Comparison of ENCODE assay signal across 11 cellular contexts in the genomic region with DNA sequence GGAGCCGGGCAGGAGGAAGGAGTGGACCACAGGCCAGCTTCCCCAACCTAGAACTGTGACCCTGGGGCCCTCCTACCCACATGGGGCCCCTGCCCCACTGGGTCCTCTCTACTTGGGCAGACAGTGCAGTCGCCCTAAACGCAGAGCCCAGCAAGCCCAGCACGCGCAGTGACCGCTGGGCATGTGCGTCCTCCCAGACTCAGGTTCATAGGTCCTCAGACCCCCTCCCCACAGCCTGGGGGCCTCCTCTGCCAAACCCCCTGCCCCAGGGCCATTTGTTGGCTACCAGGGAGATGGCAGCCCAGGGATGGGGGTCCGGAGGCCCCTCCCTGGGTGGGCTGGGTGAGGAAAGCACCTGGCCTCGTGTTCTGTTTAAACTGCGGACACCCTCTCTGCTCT. TPM values are rescaled to one million over a fixed set of nuclear protein-coding genes. Genes with fewer than 3 reads are reported as not detected.
A peak's percentile ranks its signal among the peaks of the same experiment; 100 is the strongest.
DNase-seq lines count a peak whose midpoint lies in the region; ATAC-seq and TF ChIP-seq lines count a peak whose summit lies in the region.
"Had no signal": no experiment of that assay in that cellular context is flagged by ENCODE, and none has a peak within 500 bp of the region (broad histone marks: within the 10 kb centered on the region; RNA-seq: fewer than 3 reads in every experiment).

No MANE protein-coding gene starts in this region.

- H3K27me3 ChIP-seq in effector memory CD4-positive, alpha-beta T cell (replicated peaks; ENCODE audit: control insufficient read depth, insufficient read depth, low read length, poor library complexity, severe bottlenecking): no peaks in the 10 kb centered on the region
- no peaks in the 10 kb centered on the region for H3K27me3 ChIP-seq in spleen (replicated peaks in 1 of 7)
- H3K27me3 ChIP-seq: sigmoid colon, transverse colon had no signal

- peaks cover 65% of the 10 kb centered on the region for H3K4me1 ChIP-seq in effector memory CD4-positive, alpha-beta T cell (ENCODE audit: control insufficient read depth, insufficient read depth, low read length, poor library complexity, severe bottlenecking)
- H3K4me1 ChIP-seq in spleen: peaks cover 70 to 100% (median 91%) of the 10 kb centered on the region in 6 donors

- no peak for DNase-seq in activated CD4-positive, alpha-beta T cell treated with anti-CD3 and anti-CD28 coated beads, Interleukin-2, amount 10 ng/mL, durations not matched to agents 24 days and 14 days
- DNase-seq in activated CD4-positive, alpha-beta T cell treated with anti-CD3 and anti-CD28 coated beads for 48 hours: no peak
- no peak for DNase-seq in T-helper 17 cell
- DNase-seq in effector memory CD4-positive, alpha-beta T cell: no peak
- no peak for DNase-seq in spleen
- DNase-seq in GM13977 (ENCODE audit: low spot score): no peak
- DNase-seq in GM03348 (ENCODE audit: low spot score): no peak
- no peak for DNase-seq in SHP77 treated with DMSO at 0.1 percent for 48 hours (lab: John Stamatoyannopoulos, UW)
- DNase-seq: T1000 had no signal

- WGBS in spleen, 5 donors: 71 to 82% (median 75%) methylated on average over 7 to 10 of the region's 10 CpGs

- no peak for TF ChIP-seq POLR2A in spleen (IDR thresholded peaks at IDR 0.05)

- H3K9me3 Mint-ChIP-seq in activated CD4-positive, alpha-beta T cell treated with anti-CD3 and anti-CD28 coated beads, Interleukin-2, amount 10 ng/mL, durations not matched to agents 24 days and 14 days: no peaks in the 10 kb centered on the region

- H3K27me3 Mint-ChIP-seq in activated CD4-positive, alpha-beta T cell treated with anti-CD3 and anti-CD28 coated beads, Interleukin-2, amount 10 ng/mL, durations not matched to agents 24 days and 14 days: no peaks in the 10 kb centered on the region
- H3K27me3 Mint-ChIP-seq in T-helper 17 cell: no peaks in the 10 kb centered on the region

- H3K4me3 ChIP-seq in effector memory CD4-positive, alpha-beta T cell (ENCODE audit: insufficient read depth, low read depth, low read length, poor library complexity, severe bottlenecking): no peak overlapping the region
- peak overlapping the region in 1 of 8 donors; percentile 39 for H3K4me3 ChIP-seq in spleen
- H3K4me3 ChIP-seq: sigmoid colon, transverse colon had no signal

- in situ Hi-C loops in GM13977 (cut with MboI; ENCODE audit: low pct_unique_long_range_greater_than_20kb, low sequenced_read_pairs, unreplicated experiment): no loop called here

- H3K36me3 ChIP-seq in effector memory CD4-positive, alpha-beta T cell (ENCODE audit: control insufficient read depth, insufficient read depth, low read length): no peaks in the 10 kb centered on the region
- H3K36me3 ChIP-seq in spleen: peaks cover 0 to 13% (median 0%) of the 10 kb centered on the region in 6 donors
- H3K36me3 ChIP-seq: sigmoid colon, transverse colon had no signal

- H3K27ac ChIP-seq in effector memory CD4-positive, alpha-beta T cell (ENCODE audit: insufficient read depth, low read length, poor library complexity, severe bottlenecking): peak overlapping the region; percentile 61
- peak overlapping the region; percentile 22 to 86 (median 76) for H3K27ac ChIP-seq in spleen
- H3K27ac ChIP-seq: sigmoid colon, transverse colon had no signal

- peak overlapping the region; percentile 84 for H3K27ac Mint-ChIP-seq in activated CD4-positive, alpha-beta T cell treated with anti-CD3 and anti-CD28 coated beads, Interleukin-2, amount 10 ng/mL, durations not matched to agents 24 days and 14 days
- peak overlapping the region; percentile 90 for H3K27ac Mint-ChIP-seq in T-helper 17 cell

- no peak for ATAC-seq in T-helper 17 cell

- no peaks in the 10 kb centered on the region for H3K36me3 Mint-ChIP-seq in activated CD4-positive, alpha-beta T cell treated with anti-CD3 and anti-CD28 coated beads, Interleukin-2, amount 10 ng/mL, durations not matched to agents 24 days and 14 days (ENCODE audit: low read depth)
- H3K36me3 Mint-ChIP-seq in T-helper 17 cell (ENCODE audit: low read depth): no peaks in the 10 kb centered on the region

- TF ChIP-seq CTCF in spleen (IDR thresholded peaks at IDR 0.05 in 8 of 11, conservative IDR thresholded peaks at IDR 0.05 in 3 of 11) (no peak), GM13977 (IDR thresholded peaks at IDR 0.05; ENCODE audit: extremely low read depth, insufficient read depth, missing control alignments) (no peak)

- peaks cover 24% of the 10 kb centered on the region for H3K4me1 Mint-ChIP-seq in activated CD4-positive, alpha-beta T cell treated with anti-CD3 and anti-CD28 coated beads, Interleukin-2, amount 10 ng/mL, durations not matched to agents 24 days and 14 days
- peaks cover 29% of the 10 kb centered on the region for H3K4me1 Mint-ChIP-seq in T-helper 17 cell

- no peak overlapping the region for H3K4me3 Mint-ChIP-seq in activated CD4-positive, alpha-beta T cell treated with anti-CD3 and anti-CD28 coated beads, Interleukin-2, amount 10 ng/mL, durations not matched to agents 24 days and 14 days
- H3K4me3 Mint-ChIP-seq in T-helper 17 cell: peak overlapping the region; percentile 88

- H3K9me3 ChIP-seq in T-helper 17 cell (ENCODE audit: control insufficient read depth, low read length, poor library complexity, severe bottlenecking) (no peaks in the 10 kb centered on the region), spleen (no peaks in the 10 kb centered on the region)
- no peaks in the 10 kb centered on the region for H3K9me3 ChIP-seq in effector memory CD4-positive, alpha-beta T cell (ENCODE audit: control insufficient read depth, low read length)
- H3K9me3 ChIP-seq: sigmoid colon, transverse colon had no signal

- intact Hi-C loops in activated CD4-positive, alpha-beta T cell treated with anti-CD3 and anti-CD28 coated beads, Interleukin-2, amount 10 ng/mL, durations not matched to agents 24 days and 14 days (cut with micrococcal nuclease): no loop called here
- intact Hi-C loops in spleen (cut with DNase I; ENCODE audit: low total_unique reads): no loop called here

RNA-seq across cellular contexts. Expression of gene RTN4R, which starts 23.9 kb away (rescaled TPM):
- 1.6 and 1.7 TPM in 2 replicates for total RNA-seq in activated CD4-positive, alpha-beta T cell treated with anti-CD3 and anti-CD28 coated beads, Interleukin-2, amount 10 ng/mL, durations not matched to agents 24 days and 14 days
- total RNA-seq in T-helper 17 cell (1 to 10 TPM in 1 of 2 donors, under 1 TPM in 1; 0.68 to 2.1 TPM), spleen (10 to 100 TPM in 2 of 7 donors, 1 to 10 TPM in 5; 4.5 to 11.8 (median 7.0) TPM)
- 1 to 10 TPM; 1.5 to 6.5 (median 2.8) TPM for polyA plus RNA-seq in spleen
